Comparison of ENCODE assay signal across 1 cellular context in the genomic region with DNA sequence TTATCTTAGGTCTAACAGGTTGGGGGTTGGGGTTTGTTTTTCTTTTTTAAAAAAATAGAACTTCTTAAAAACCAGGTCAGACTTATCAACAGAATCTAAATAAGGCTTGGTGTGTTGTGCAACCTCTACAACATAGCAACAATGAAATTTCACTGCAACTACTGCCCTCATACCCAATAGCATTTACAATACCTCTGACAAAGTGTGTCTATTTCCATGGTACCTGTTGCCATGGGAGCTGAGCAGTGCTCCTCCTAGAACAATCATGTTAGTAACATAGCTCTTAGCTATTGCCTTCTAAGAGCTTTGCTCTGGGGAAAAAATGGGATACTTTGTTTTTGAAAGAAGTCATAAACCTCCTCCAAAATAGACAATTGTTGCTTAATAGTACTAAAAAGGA.
TF ChIP-seq lines count a peak whose summit lies in the region.

No MANE protein-coding gene starts in this region.

TF ChIP-seq in HepG2, 621 proteins besides CTCF, POLR2A, EP300 and RAD21:
- no peak for TF ChIP-seq MLXIP (CRISPR knock-in tag; IDR thresholded peaks at IDR 0.05; ENCODE audit: borderline replicate concordance)
- TF ChIP-seq CEBPB (IDR thresholded peaks at IDR 0.05; ENCODE audit: borderline replicate concordance, low read depth, low read length) = 0 out of 2 replicates have a peak, but pooled peaks have one; percentile 4
- TF ChIP-seq ISX (CRISPR knock-in tag; conservative IDR thresholded peaks at IDR 0.05) = no peak
- TF ChIP-seq FOXC1 (CRISPR knock-in tag; IDR thresholded peaks at IDR 0.05; ENCODE audit: borderline replicate concordance) = no peak
- no peak for TF ChIP-seq TSC22D2 (CRISPR knock-in tag; IDR thresholded peaks at IDR 0.05; ENCODE audit: borderline replicate concordance)
